17 cellular contexts compared by ENCODE assay signal in the genomic region with DNA sequence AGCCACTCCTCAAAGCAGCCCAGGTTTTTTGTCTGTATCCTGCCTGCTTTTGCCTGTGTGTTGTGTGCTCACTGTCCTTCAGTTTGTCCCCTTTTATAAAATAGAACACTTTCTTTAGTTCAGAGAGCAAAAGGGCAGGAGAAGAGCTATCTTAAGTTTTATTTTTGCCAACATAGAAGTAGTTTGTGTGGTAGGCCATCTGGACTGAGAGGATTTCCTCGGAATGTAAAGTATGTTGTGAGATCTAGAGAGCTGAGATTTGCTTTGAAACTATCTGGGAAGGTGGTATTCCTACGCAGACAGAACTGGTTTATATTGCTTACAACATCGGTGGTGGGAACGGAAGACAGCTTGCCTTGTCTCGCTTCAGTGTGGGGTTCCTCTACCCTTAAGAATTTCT.
DNase-seq lines count a peak whose midpoint lies in the region; ATAC-seq and TF ChIP-seq lines count a peak whose summit lies in the region.
"Had no signal": no experiment of that assay in that cellular context is flagged by ENCODE, and none has a peak within 500 bp of the region (broad histone marks: within the 10 kb centered on the region; RNA-seq: fewer than 3 reads in every experiment).

No MANE protein-coding gene starts in this region.

- H3K4me1 Mint-ChIP-seq in stimulated activated naive CD8-positive, alpha-beta T cell treated with anti-CD3 and anti-CD28 coated beads, Interleukin-15, amount 100 ng/mL, for 72 hours, result peaks cover 60% of the 10 kb centered on the region

- no peaks in the 10 kb centered on the region for H3K27me3 ChIP-seq in lower lobe of right lung (ENCODE audit: low read depth)
- no peaks in the 10 kb centered on the region for H3K27me3 ChIP-seq in right cardiac atrium (ENCODE audit: control insufficient read depth, insufficient read depth)
- H3K27me3 ChIP-seq: body of pancreas had no signal

- no peaks in the 10 kb centered on the region for H3K9me3 Mint-ChIP-seq in stimulated activated naive CD8-positive, alpha-beta T cell treated with anti-CD3 and anti-CD28 coated beads, Interleukin-15, amount 100 ng/mL, for 72 hours
- H3K9me3 Mint-ChIP-seq: activated T-cell treated with anti-CD3 and anti-CD28 coated beads, Interleukin-2, amount 50 U/mL, for 24 hours; natural killer cell treated with Interleukin-12 subunit alpha and Interleukin-12 subunit beta and Interleukin-15 and Interleukin-18, amount 100 ng/mL, for 72 hours had no signal

- no peaks in the 10 kb centered on the region for H3K27me3 Mint-ChIP-seq in stimulated activated naive CD8-positive, alpha-beta T cell treated with anti-CD3 and anti-CD28 coated beads, Interleukin-15, amount 100 ng/mL, for 72 hours
- H3K27me3 Mint-ChIP-seq: activated T-cell treated with anti-CD3 and anti-CD28 coated beads, Interleukin-2, amount 50 U/mL, for 24 hours; natural killer cell treated with Interleukin-12 subunit alpha and Interleukin-12 subunit beta and Interleukin-15 and Interleukin-18, amount 100 ng/mL, for 72 hours had no signal

- DNase-seq in stimulated activated naive CD8-positive, alpha-beta T cell treated with anti-CD3 and anti-CD28 coated beads, Interleukin-15, amount 100 ng/mL, for 72 hours, result no peak
- no peak for DNase-seq in stimulated activated naive CD8-positive, alpha-beta T cell treated with anti-CD3 and anti-CD28 coated beads, Interleukin-15, Interleukin-2, amounts not matched to agents 100 U/mL and 50 U/mL, for 24 hours
- DNase-seq in dedifferentiated amniotic fluid mesenchymal stem cell (ENCODE audit: extremely low spot score) (peak; percentile 55), lower lobe of right lung (no peak), mucosa of gallbladder (ENCODE audit: low spot score) (no peak), germinal center (ENCODE audit: low spot score) (no peak), SW480 (ENCODE audit: low spot score) (no peak), right cardiac atrium (no peak)
- DNase-seq: activated CD4-positive, alpha-beta T cell treated with anti-CD3 and anti-CD28 coated beads for 1 hour; activated T-cell treated with anti-CD3 and anti-CD28 coated beads, Interleukin-2, amount 50 U/mL, for 24 hours; body of pancreas; DND-41; Kasumi-1; NCI-H1930; stimulated activated CD4-positive, alpha-beta T cell treated with anti-CD3 and anti-CD28 coated beads, Interleukin-12 subunit alpha, Interleukin-12 subunit beta, amount 100 ng/mL, for 4 hours had no signal

- H3K9me3 ChIP-seq in lower lobe of right lung (no peaks in the 10 kb centered on the region), right cardiac atrium (ENCODE audit: control insufficient read depth, low read length) (no peaks in the 10 kb centered on the region)
- H3K9me3 ChIP-seq: body of pancreas had no signal

- 55% methylated on average over 5 of the region's 5 CpGs for WGBS in right cardiac atrium

- no peak overlapping the region for H3K4me3 ChIP-seq in lower lobe of right lung
- no peak overlapping the region for H3K4me3 ChIP-seq in right cardiac atrium (ENCODE audit: low read length)
- H3K4me3 ChIP-seq: body of pancreas had no signal

- H3K4me1 ChIP-seq in lower lobe of right lung (peaks cover 25% of the 10 kb centered on the region), right cardiac atrium (ENCODE audit: control insufficient read depth, insufficient read depth, low read length) (peaks cover 2% of the 10 kb centered on the region)

- peak overlapping the region; percentile 34 for H3K27ac ChIP-seq in lower lobe of right lung
- no peak overlapping the region for H3K27ac ChIP-seq in right cardiac atrium (ENCODE audit: low read length)
- H3K27ac ChIP-seq: body of pancreas, epithelial cell of prostate had no signal

- peak overlapping the region; percentile 57 to 69 for H3K27ac Mint-ChIP-seq in stimulated activated naive CD8-positive, alpha-beta T cell treated with anti-CD3 and anti-CD28 coated beads, Interleukin-15, amount 100 ng/mL, for 72 hours
- H3K27ac Mint-ChIP-seq: activated T-cell treated with anti-CD3 and anti-CD28 coated beads, Interleukin-2, amount 50 U/mL, for 24 hours; natural killer cell treated with Interleukin-12 subunit alpha and Interleukin-12 subunit beta and Interleukin-15 and Interleukin-18, amount 100 ng/mL, for 72 hours had no signal

- intact Hi-C loops in lower lobe of right lung (cut with DNase I) (no loop called here), right cardiac atrium (cut with DNase I) (no loop called here)

- H3K4me3 Mint-ChIP-seq in stimulated activated naive CD8-positive, alpha-beta T cell treated with anti-CD3 and anti-CD28 coated beads, Interleukin-15, amount 100 ng/mL, for 72 hours, result no peak overlapping the region
- H3K4me3 Mint-ChIP-seq: activated T-cell treated with anti-CD3 and anti-CD28 coated beads, Interleukin-2, amount 50 U/mL, for 24 hours; natural killer cell treated with Interleukin-12 subunit alpha and Interleukin-12 subunit beta and Interleukin-15 and Interleukin-18, amount 100 ng/mL, for 72 hours had no signal

- TF ChIP-seq CTCF in lower lobe of right lung (IDR thresholded peaks at IDR 0.05), result no peak

- ATAC-seq in stimulated activated naive CD8-positive, alpha-beta T cell treated with anti-CD3 and anti-CD28 coated beads, Interleukin-15, amount 100 ng/mL, for 72 hours, result no peak
- ATAC-seq in stimulated activated naive CD8-positive, alpha-beta T cell treated with anti-CD3 and anti-CD28 coated beads, Interleukin-15, Interleukin-2, amounts not matched to agents 100 U/mL and 50 U/mL, for 24 hours, result no peak
- ATAC-seq in lower lobe of right lung, result peak in 1 of 2 donors; percentile 39
- no peak for ATAC-seq in right cardiac atrium
- ATAC-seq: body of pancreas; natural killer cell treated with Interleukin-12 subunit alpha and Interleukin-12 subunit beta and Interleukin-15 and Interleukin-18, amount 100 ng/mL, for 72 hours had no signal

- no peaks in the 10 kb centered on the region for H3K36me3 ChIP-seq in lower lobe of right lung
